Comparison of ENCODE assay signal across 2 cellular contexts in the genomic region with DNA sequence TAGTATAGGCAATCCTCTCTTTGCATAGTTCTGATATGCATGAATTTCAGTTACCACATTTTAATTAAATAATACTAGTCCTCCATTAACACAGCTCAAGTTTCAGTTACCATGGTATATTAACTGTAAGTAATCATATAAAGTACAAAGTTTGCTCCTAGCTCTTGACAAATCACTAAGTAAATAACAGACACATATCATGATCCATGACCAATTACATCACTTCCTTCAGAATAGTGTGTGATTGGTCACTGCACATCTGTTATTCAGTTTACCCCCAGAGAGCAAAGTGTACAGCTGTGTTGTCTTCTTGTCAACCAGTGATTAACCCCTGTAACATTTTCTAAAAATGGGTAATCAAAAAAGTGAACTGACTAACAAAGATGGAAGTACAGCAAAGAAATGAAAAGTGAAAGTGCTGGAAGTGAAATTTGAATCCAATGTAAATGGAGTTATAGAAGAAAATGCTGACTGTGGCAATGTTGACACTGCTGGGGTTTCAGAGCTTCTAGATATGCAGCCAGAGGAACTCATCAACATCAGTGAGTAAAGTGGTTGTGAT.
TF ChIP-seq lines count a peak whose summit lies in the region.

No MANE protein-coding gene starts in this region.

TF ChIP-seq in GM23338, 12 proteins besides CTCF, POLR2A, EP300 and RAD21 (continues in another document):
- no peak for TF ChIP-seq EZH2phosphoT487 (IDR thresholded peaks at IDR 0.05; ENCODE audit: unreplicated experiment)
- no peak for TF ChIP-seq STAT1 (IDR thresholded peaks at IDR 0.05; ENCODE audit: unreplicated experiment)
- TF ChIP-seq, protein P1, sequence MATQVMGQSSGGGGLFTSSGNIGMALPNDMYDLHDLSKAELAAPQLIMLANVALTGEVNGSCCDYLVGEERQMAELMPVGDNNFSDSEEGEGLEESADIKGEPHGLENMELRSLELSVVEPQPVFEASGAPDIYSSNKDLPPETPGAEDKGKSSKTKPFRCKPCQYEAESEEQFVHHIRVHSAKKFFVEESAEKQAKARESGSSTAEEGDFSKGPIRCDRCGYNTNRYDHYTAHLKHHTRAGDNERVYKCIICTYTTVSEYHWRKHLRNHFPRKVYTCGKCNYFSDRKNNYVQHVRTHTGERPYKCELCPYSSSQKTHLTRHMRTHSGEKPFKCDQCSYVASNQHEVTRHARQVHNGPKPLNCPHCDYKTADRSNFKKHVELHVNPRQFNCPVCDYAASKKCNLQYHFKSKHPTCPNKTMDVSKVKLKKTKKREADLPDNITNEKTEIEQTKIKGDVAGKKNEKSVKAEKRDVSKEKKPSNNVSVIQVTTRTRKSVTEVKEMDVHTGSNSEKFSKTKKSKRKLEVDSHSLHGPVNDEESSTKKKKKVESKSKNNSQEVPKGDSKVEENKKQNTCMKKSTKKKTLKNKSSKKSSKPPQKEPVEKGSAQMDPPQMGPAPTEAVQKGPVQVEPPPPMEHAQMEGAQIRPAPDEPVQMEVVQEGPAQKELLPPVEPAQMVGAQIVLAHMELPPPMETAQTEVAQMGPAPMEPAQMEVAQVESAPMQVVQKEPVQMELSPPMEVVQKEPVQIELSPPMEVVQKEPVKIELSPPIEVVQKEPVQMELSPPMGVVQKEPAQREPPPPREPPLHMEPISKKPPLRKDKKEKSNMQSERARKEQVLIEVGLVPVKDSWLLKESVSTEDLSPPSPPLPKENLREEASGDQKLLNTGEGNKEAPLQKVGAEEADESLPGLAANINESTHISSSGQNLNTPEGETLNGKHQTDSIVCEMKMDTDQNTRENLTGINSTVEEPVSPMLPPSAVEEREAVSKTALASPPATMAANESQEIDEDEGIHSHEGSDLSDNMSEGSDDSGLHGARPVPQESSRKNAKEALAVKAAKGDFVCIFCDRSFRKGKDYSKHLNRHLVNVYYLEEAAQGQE (IDR thresholded peaks at IDR 0.05; ENCODE audit: unreplicated experiment) = no peak
- TF ChIP-seq ZNF114 (CRISPR knock-in tag; IDR thresholded peaks at IDR 0.05) = no peak
- no peak for TF ChIP-seq JUNB (IDR thresholded peaks at IDR 0.05; ENCODE audit: unreplicated experiment)
- TF ChIP-seq POLR2AphosphoS5 (IDR thresholded peaks at IDR 0.05; ENCODE audit: low read depth) = no peak
- TF ChIP-seq, protein P2, sequence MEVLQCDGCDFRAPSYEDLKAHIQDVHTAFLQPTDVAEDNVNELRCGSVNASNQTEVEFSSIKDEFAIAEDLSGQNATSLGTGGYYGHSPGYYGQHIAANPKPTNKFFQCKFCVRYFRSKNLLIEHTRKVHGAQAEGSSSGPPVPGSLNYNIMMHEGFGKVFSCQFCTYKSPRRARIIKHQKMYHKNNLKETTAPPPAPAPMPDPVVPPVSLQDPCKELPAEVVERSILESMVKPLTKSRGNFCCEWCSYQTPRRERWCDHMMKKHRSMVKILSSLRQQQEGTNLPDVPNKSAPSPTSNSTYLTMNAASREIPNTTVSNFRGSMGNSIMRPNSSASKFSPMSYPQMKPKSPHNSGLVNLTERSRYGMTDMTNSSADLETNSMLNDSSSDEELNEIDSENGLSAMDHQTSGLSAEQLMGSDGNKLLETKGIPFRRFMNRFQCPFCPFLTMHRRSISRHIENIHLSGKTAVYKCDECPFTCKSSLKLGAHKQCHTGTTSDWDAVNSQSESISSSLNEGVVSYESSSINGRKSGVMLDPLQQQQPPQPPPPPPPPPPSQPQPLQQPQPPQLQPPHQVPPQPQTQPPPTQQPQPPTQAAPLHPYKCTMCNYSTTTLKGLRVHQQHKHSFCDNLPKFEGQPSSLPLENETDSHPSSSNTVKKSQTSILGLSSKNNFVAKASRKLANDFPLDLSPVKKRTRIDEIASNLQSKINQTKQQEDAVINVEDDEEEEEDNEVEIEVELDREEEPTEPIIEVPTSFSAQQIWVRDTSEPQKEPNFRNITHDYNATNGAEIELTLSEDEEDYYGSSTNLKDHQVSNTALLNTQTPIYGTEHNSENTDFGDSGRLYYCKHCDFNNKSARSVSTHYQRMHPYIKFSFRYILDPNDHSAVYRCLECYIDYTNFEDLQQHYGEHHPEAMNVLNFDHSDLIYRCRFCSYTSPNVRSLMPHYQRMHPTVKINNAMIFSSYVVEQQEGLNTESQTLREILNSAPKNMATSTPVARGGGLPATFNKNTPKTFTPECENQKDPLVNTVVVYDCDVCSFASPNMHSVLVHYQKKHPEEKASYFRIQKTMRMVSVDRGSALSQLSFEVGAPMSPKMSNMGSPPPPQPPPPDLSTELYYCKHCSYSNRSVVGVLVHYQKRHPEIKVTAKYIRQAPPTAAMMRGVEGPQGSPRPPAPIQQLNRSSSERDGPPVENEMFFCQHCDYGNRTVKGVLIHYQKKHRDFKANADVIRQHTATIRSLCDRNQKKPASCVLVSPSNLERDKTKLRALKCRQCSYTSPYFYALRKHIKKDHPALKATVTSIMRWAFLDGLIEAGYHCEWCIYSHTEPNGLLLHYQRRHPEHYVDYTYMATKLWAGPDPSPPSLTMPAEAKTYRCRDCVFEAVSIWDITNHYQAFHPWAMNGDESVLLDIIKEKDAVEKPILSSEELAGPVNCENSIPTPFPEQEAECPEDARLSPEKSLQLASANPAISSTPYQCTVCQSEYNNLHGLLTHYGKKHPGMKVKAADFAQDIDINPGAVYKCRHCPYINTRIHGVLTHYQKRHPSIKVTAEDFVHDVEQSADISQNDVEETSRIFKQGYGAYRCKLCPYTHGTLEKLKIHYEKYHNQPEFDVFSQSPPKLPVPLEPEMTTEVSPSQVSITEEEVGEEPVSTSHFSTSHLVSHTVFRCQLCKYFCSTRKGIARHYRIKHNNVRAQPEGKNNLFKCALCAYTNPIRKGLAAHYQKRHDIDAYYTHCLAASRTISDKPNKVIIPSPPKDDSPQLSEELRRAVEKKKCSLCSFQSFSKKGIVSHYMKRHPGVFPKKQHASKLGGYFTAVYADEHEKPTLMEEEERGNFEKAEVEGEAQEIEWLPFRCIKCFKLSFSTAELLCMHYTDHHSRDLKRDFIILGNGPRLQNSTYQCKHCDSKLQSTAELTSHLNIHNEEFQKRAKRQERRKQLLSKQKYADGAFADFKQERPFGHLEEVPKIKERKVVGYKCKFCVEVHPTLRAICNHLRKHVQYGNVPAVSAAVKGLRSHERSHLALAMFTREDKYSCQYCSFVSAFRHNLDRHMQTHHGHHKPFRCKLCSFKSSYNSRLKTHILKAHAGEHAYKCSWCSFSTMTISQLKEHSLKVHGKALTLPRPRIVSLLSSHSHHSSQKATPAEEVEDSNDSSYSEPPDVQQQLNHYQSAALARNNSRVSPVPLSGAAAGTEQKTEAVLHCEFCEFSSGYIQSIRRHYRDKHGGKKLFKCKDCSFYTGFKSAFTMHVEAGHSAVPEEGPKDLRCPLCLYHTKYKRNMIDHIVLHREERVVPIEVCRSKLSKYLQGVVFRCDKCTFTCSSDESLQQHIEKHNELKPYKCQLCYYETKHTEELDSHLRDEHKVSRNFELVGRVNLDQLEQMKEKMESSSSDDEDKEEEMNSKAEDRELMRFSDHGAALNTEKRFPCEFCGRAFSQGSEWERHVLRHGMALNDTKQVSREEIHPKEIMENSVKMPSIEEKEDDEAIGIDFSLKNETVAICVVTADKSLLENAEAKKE (CRISPR knock-in tag; IDR thresholded peaks at IDR 0.05) = no peak
- no peak for TF ChIP-seq CREB1 (CRISPR knock-in tag; IDR thresholded peaks at IDR 0.05; ENCODE audit: low read depth)
- no peak for TF ChIP-seq NANOG (IDR thresholded peaks at IDR 0.05; ENCODE audit: borderline replicate concordance)
- no peak for TF ChIP-seq EZH2 (IDR thresholded peaks at IDR 0.05; ENCODE audit: low read depth, unreplicated experiment)

TF ChIP-seq in HepG2, 621 proteins besides CTCF, POLR2A, EP300 and RAD21 (continues in another document):
- no peak for TF ChIP-seq ETV6 (CRISPR knock-in tag; conservative IDR thresholded peaks at IDR 0.05)
- peak; percentile 22; the same call in 1 of the 2 replicates for TF ChIP-seq KDM6A (CRISPR knock-in tag; IDR thresholded peaks at IDR 0.05; ENCODE audit: low read depth)
- TF ChIP-seq ZNF652 (CRISPR knock-in tag; IDR thresholded peaks at IDR 0.05; ENCODE audit: borderline replicate concordance, low read depth) = peak; percentile 84; the same call in 1 of the 2 replicates
- TF ChIP-seq, protein P3, sequence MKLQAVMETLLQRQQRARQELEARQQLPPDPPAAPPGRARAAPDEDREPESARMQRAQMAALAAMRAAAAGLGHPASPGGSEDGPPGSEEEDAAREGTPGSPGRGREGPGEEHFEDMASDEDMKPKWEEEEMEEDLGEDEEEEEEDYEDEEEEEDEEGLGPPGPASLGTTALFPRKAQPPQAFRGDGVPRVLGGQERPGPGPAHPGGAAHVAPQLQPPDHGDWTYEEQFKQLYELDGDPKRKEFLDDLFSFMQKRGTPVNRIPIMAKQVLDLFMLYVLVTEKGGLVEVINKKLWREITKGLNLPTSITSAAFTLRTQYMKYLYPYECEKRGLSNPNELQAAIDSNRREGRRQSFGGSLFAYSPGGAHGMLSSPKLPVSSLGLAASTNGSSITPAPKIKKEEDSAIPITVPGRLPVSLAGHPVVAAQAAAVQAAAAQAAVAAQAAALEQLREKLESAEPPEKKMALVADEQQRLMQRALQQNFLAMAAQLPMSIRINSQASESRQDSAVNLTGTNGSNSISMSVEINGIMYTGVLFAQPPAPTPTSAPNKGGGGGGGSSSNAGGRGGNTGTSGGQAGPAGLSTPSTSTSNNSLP (IDR thresholded peaks at IDR 0.05; ENCODE audit: low read depth, low read length) = peak; percentile 92
- no peak for TF ChIP-seq SOX6 (IDR thresholded peaks at IDR 0.05)
- peak; percentile 21; the same call in 1 of the 2 replicates for TF ChIP-seq SOX6 (CRISPR knock-in tag; IDR thresholded peaks at IDR 0.05)
- TF ChIP-seq, protein P4, sequence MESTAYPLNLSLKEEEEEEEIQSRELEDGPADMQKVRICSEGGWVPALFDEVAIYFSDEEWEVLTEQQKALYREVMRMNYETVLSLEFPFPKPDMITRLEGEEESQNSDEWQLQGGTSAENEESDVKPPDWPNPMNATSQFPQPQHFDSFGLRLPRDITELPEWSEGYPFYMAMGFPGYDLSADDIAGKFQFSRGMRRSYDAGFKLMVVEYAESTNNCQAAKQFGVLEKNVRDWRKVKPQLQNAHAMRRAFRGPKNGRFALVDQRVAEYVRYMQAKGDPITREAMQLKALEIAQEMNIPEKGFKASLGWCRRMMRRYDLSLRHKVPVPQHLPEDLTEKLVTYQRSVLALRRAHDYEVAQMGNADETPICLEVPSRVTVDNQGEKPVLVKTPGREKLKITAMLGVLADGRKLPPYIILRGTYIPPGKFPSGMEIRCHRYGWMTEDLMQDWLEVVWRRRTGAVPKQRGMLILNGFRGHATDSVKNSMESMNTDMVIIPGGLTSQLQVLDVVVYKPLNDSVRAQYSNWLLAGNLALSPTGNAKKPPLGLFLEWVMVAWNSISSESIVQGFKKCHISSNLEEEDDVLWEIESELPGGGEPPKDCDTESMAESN (CRISPR knock-in tag; conservative IDR thresholded peaks at IDR 0.05) = no peak
- TF ChIP-seq PHF5A (CRISPR knock-in tag; IDR thresholded peaks at IDR 0.05; ENCODE audit: low read depth, unreplicated experiment) = no peak
- TF ChIP-seq ZNF337 (CRISPR knock-in tag; IDR thresholded peaks at IDR 0.05; ENCODE audit: borderline replicate concordance, low read depth) = no peak
- TF ChIP-seq JUNB (CRISPR knock-in tag; IDR thresholded peaks at IDR 0.05; ENCODE audit: borderline replicate concordance) = no peak
- no peak for TF ChIP-seq TEAD2 (CRISPR knock-in tag; IDR thresholded peaks at IDR 0.05)
- peak; percentile 32; the same call in 1 of the 2 replicates for TF ChIP-seq SIX4 (CRISPR knock-in tag; IDR thresholded peaks at IDR 0.05)
- TF ChIP-seq, protein P5, sequence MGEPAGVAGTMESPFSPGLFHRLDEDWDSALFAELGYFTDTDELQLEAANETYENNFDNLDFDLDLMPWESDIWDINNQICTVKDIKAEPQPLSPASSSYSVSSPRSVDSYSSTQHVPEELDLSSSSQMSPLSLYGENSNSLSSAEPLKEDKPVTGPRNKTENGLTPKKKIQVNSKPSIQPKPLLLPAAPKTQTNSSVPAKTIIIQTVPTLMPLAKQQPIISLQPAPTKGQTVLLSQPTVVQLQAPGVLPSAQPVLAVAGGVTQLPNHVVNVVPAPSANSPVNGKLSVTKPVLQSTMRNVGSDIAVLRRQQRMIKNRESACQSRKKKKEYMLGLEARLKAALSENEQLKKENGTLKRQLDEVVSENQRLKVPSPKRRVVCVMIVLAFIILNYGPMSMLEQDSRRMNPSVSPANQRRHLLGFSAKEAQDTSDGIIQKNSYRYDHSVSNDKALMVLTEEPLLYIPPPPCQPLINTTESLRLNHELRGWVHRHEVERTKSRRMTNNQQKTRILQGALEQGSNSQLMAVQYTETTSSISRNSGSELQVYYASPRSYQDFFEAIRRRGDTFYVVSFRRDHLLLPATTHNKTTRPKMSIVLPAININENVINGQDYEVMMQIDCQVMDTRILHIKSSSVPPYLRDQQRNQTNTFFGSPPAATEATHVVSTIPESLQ (CRISPR knock-in tag; conservative IDR thresholded peaks at IDR 0.05) = no peak
- TF ChIP-seq, protein P6, sequence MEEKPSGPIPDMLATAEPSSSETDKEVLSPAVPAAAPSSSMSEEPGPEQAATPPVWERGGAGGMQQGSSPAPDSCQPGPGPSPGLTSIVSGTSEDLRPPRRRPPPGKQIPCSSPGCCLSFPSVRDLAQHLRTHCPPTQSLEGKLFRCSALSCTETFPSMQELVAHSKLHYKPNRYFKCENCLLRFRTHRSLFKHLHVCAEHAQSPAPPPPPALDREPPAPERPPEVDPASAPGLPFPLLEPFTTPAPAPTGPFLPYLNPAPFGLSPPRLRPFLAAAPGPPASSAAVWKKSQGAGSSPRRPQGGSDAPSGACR (CRISPR knock-in tag; IDR thresholded peaks at IDR 0.05) = no peak
- TF ChIP-seq MBD4 (IDR thresholded peaks at IDR 0.05; ENCODE audit: borderline replicate concordance, low read length) = no peak
- no peak for TF ChIP-seq HDAC2 (CRISPR knock-in tag; IDR thresholded peaks at IDR 0.05)
- TF ChIP-seq NFE2L2 (IDR thresholded peaks at IDR 0.05; ENCODE audit: low read length) = no peak
- no peak for TF ChIP-seq MIER3 (CRISPR knock-in tag; IDR thresholded peaks at IDR 0.05; ENCODE audit: borderline replicate concordance)
- TF ChIP-seq, protein P7, sequence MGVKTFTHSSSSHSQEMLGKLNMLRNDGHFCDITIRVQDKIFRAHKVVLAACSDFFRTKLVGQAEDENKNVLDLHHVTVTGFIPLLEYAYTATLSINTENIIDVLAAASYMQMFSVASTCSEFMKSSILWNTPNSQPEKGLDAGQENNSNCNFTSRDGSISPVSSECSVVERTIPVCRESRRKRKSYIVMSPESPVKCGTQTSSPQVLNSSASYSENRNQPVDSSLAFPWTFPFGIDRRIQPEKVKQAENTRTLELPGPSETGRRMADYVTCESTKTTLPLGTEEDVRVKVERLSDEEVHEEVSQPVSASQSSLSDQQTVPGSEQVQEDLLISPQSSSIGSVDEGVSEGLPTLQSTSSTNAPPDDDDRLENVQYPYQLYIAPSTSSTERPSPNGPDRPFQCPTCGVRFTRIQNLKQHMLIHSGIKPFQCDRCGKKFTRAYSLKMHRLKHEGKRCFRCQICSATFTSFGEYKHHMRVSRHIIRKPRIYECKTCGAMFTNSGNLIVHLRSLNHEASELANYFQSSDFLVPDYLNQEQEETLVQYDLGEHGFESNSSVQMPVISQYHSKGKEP (CRISPR knock-in tag; IDR thresholded peaks at IDR 0.05) = no peak
- TF ChIP-seq, protein P8, sequence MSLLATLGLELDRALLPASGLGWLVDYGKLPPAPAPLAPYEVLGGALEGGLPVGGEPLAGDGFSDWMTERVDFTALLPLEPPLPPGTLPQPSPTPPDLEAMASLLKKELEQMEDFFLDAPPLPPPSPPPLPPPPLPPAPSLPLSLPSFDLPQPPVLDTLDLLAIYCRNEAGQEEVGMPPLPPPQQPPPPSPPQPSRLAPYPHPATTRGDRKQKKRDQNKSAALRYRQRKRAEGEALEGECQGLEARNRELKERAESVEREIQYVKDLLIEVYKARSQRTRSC (CRISPR knock-in tag; IDR thresholded peaks at IDR 0.05; ENCODE audit: low read depth) = no peak
- no peak for TF ChIP-seq GABPA (IDR thresholded peaks at IDR 0.05; ENCODE audit: low read depth, low read length)
- peak; percentile 83 for TF ChIP-seq GABPA (CRISPR knock-in tag; IDR thresholded peaks at IDR 0.05; ENCODE audit: low read depth)
- TF ChIP-seq, protein P9, sequence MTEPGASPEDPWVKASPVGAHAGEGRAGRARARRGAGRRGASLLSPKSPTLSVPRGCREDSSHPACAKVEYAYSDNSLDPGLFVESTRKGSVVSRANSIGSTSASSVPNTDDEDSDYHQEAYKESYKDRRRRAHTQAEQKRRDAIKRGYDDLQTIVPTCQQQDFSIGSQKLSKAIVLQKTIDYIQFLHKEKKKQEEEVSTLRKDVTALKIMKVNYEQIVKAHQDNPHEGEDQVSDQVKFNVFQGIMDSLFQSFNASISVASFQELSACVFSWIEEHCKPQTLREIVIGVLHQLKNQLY (CRISPR knock-in tag; IDR thresholded peaks at IDR 0.05) = no peak
